Comparison of ENCODE assay signal across 10 cellular contexts in the genomic region with DNA sequence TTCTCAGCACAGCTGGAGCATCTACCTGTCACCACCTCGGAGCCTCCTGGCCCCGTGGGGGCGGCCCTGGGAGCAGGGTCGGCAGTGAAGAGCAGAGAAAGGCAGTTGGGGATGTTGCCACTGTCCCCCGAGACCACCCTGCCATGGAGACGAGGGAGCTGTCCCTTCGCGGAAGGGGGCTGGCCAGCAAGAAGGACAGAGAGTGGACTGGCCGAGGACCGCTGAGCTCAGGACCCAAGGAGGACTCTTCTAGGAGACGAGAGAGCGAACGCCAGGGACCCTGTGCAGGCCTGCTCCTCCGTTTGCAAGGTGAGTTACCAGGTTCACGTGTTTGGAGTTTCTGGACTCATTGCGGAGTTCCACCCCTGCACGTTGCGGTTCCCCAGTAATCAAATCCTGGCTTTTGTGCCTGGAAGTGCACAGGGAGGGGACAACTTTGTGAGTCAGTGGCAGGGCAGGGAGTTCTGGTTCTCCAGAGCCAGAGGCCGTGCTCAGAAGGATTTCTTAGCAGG. TPM values are rescaled to one million over a fixed set of nuclear protein-coding genes. Genes with fewer than 3 reads are reported as not detected.
DNase-seq lines count a peak whose midpoint lies in the region; ATAC-seq and TF ChIP-seq lines count a peak whose summit lies in the region.
"Had no signal": no experiment of that assay in that cellular context is flagged by ENCODE, and none has a peak within 500 bp of the region (broad histone marks: within the 10 kb centered on the region; RNA-seq: fewer than 3 reads in every experiment).

No MANE protein-coding gene starts in this region.

- H3K4me3 ChIP-seq in muscle layer of duodenum (ENCODE audit: low read depth in 1 of 2, low read length in 2 of 2): no peak overlapping the region
- no peak overlapping the region for H3K4me3 ChIP-seq in transverse colon

- TF ChIP-seq POLR2A in erythroblast (IDR thresholded peaks at IDR 0.05; ENCODE audit: low read length): peak; percentile 10
- TF ChIP-seq POLR2A in transverse colon (IDR thresholded peaks at IDR 0.05): no peak

- no peak overlapping the region for H3K27ac Mint-ChIP-seq in activated CD4-positive, alpha-beta memory T cell treated with anti-CD3 and anti-CD28 coated beads, Interleukin-2, amount 10 ng/mL, durations not matched to agents 7 days and 5 days
- no peak overlapping the region for H3K27ac Mint-ChIP-seq in activated CD4-positive, alpha-beta memory T cell treated with anti-CD3 and anti-CD28 coated beads for 36 hours
- H3K27ac Mint-ChIP-seq: stimulated activated naive CD8-positive, alpha-beta T cell treated with anti-CD3 and anti-CD28 coated beads, Interleukin-15, Interleukin-2, amounts not matched to agents 100 ng/mL and 50 ng/mL, for 24 hours had no signal

- CTCF ChIA-PET in activated CD4-positive, alpha-beta memory T cell treated with anti-CD3 and anti-CD28 coated beads, Interleukin-2, amount 10 ng/mL, durations not matched to agents 7 days and 5 days (lab: Charles Lee): interaction anchor here (0.6 to 1.6 kb wide), 6 partner anchors 16 to 353 kb away, joined by 3 to 11 read pairs (median 5); no protein-coding TSS in a partner anchor
- CTCF ChIA-PET in activated CD4-positive, alpha-beta memory T cell treated with anti-CD3 and anti-CD28 coated beads for 36 hours (lab: Charles Lee): interaction anchor here (0.6 to 3.0 kb wide), 13 partner anchors 13 to 535 kb away, joined by 3 to 28 read pairs (median 4); no protein-coding TSS in a partner anchor

- H3K36me3 Mint-ChIP-seq in activated CD4-positive, alpha-beta memory T cell treated with anti-CD3 and anti-CD28 coated beads, Interleukin-2, amount 10 ng/mL, durations not matched to agents 7 days and 5 days (ENCODE audit: low read depth): no peaks in the 10 kb centered on the region
- no peaks in the 10 kb centered on the region for H3K36me3 Mint-ChIP-seq in activated CD4-positive, alpha-beta memory T cell treated with anti-CD3 and anti-CD28 coated beads for 36 hours

- in situ Hi-C loops in transverse colon (cut with MboI; ENCODE audit: low pct_ligation_motif_present in 1 of 4, low pct_unique_long_range_greater_than_20kb in 1 of 4, low sequenced_read_pairs in 3 of 4): loop anchor here in 2 of 4 donors (10.0 to 25.0 kb wide), 3 partner anchors 62 to 169 kb away; no protein-coding TSS in a partner anchor

- no peak for TF ChIP-seq EP300 in transverse colon (IDR thresholded peaks at IDR 0.05; ENCODE audit: low read depth)

- no peak for ATAC-seq in GM18517 (IDR thresholded peaks at IDR 0.05; ENCODE audit: unreplicated experiment)

- H3K9me3 ChIP-seq in muscle layer of duodenum (ENCODE audit: control insufficient read depth in 1 of 2, low read length in 2 of 2) (no peaks in the 10 kb centered on the region), transverse colon (no peaks in the 10 kb centered on the region)

- intact Hi-C loops in activated CD4-positive, alpha-beta memory T cell treated with anti-CD3 and anti-CD28 coated beads for 36 hours (cut with micrococcal nuclease): no loop called here
- intact Hi-C loops in transverse colon (cut with DNase I; ENCODE audit: low total_unique reads): no loop called here

- no peaks in the 10 kb centered on the region for H3K27me3 ChIP-seq in muscle layer of duodenum (ENCODE audit: low read depth, low read length)
- no peaks in the 10 kb centered on the region for H3K27me3 ChIP-seq in transverse colon

- H3K27me3 Mint-ChIP-seq in activated CD4-positive, alpha-beta memory T cell treated with anti-CD3 and anti-CD28 coated beads, Interleukin-2, amount 10 ng/mL, durations not matched to agents 7 days and 5 days: no peaks in the 10 kb centered on the region
- H3K27me3 Mint-ChIP-seq in activated CD4-positive, alpha-beta memory T cell treated with anti-CD3 and anti-CD28 coated beads for 36 hours: peaks cover 2% of the 10 kb centered on the region
- H3K27me3 Mint-ChIP-seq: stimulated activated naive CD8-positive, alpha-beta T cell treated with anti-CD3 and anti-CD28 coated beads, Interleukin-15, Interleukin-2, amounts not matched to agents 100 ng/mL and 50 ng/mL, for 24 hours had no signal

- H3K36me3 ChIP-seq in muscle layer of duodenum (ENCODE audit: control insufficient read depth in 1 of 2, insufficient read depth in 2 of 2, low read length in 2 of 2) (peaks cover 0 to 4% of the 10 kb centered on the region in 2 donors), transverse colon (no peaks in the 10 kb centered on the region)

- peaks cover 15 to 30% of the 10 kb centered on the region in 2 donors for H3K4me1 ChIP-seq in muscle layer of duodenum (ENCODE audit: control insufficient read depth in 1 of 2, insufficient read depth in 2 of 2, low read length in 2 of 2)
- H3K4me1 ChIP-seq in transverse colon: peaks cover 33 to 44% (median 38%) of the 10 kb centered on the region in 4 donors

- no peak overlapping the region for H3K4me3 Mint-ChIP-seq in activated CD4-positive, alpha-beta memory T cell treated with anti-CD3 and anti-CD28 coated beads, Interleukin-2, amount 10 ng/mL, durations not matched to agents 7 days and 5 days
- no peak overlapping the region for H3K4me3 Mint-ChIP-seq in activated CD4-positive, alpha-beta memory T cell treated with anti-CD3 and anti-CD28 coated beads for 36 hours
- H3K4me3 Mint-ChIP-seq: stimulated activated naive CD8-positive, alpha-beta T cell treated with anti-CD3 and anti-CD28 coated beads, Interleukin-15, Interleukin-2, amounts not matched to agents 100 ng/mL and 50 ng/mL, for 24 hours had no signal

- WGBS in transverse colon (ENCODE audit: low coverage in 1 of 2), 2 donors: 68% methylated on average over 13 of the region's 19 CpGs; no CpG with 5 or more reads in 1 of the 2 donors

- H3K27ac ChIP-seq in muscle layer of duodenum (ENCODE audit: low read length) (peak overlapping the region; percentile 84), transverse colon (peak overlapping the region; percentile 88 to 95 (median 92))

- peak; percentile 9 for DNase-seq in activated CD4-positive, alpha-beta memory T cell treated with anti-CD3 and anti-CD28 coated beads, Interleukin-2, amount 10 ng/mL, durations not matched to agents 7 days and 5 days
- no peak for DNase-seq in activated CD4-positive, alpha-beta memory T cell treated with anti-CD3 and anti-CD28 coated beads for 36 hours
- DNase-seq in erythroblast (lab: John Stamatoyannopoulos, UW) (no peak), transverse colon (no peak), DMS 273 (lab: John Stamatoyannopoulos, UW; ENCODE audit: unreplicated experiment) (no peak)
- DNase-seq in effector CD4-positive, alpha-beta T cell: no peak

- peaks cover 24% of the 10 kb centered on the region for H3K4me1 Mint-ChIP-seq in activated CD4-positive, alpha-beta memory T cell treated with anti-CD3 and anti-CD28 coated beads, Interleukin-2, amount 10 ng/mL, durations not matched to agents 7 days and 5 days
- peaks cover 18% of the 10 kb centered on the region for H3K4me1 Mint-ChIP-seq in activated CD4-positive, alpha-beta memory T cell treated with anti-CD3 and anti-CD28 coated beads for 36 hours (ENCODE audit: low read depth)

- TF ChIP-seq CTCF in transverse colon (IDR thresholded peaks at IDR 0.05): no peak

- no peaks in the 10 kb centered on the region for H3K9me3 Mint-ChIP-seq in activated CD4-positive, alpha-beta memory T cell treated with anti-CD3 and anti-CD28 coated beads, Interleukin-2, amount 10 ng/mL, durations not matched to agents 7 days and 5 days
- H3K9me3 Mint-ChIP-seq in activated CD4-positive, alpha-beta memory T cell treated with anti-CD3 and anti-CD28 coated beads for 36 hours: no peaks in the 10 kb centered on the region
- H3K9me3 Mint-ChIP-seq: neural crest cell; stimulated activated naive CD8-positive, alpha-beta T cell treated with anti-CD3 and anti-CD28 coated beads, Interleukin-15, Interleukin-2, amounts not matched to agents 100 ng/mL and 50 ng/mL, for 24 hours had no signal

- POLR2A ChIA-PET in activated CD4-positive, alpha-beta memory T cell treated with anti-CD3 and anti-CD28 coated beads, Interleukin-2, amount 10 ng/mL, durations not matched to agents 7 days and 5 days (lab: Charles Lee): interaction anchor here (1.1 kb wide), 1 partner anchor 16 kb away, joined by 3 read pairs; no protein-coding TSS in a partner anchor
- POLR2A ChIA-PET in activated CD4-positive, alpha-beta memory T cell treated with anti-CD3 and anti-CD28 coated beads for 36 hours (lab: Charles Lee): interaction anchor here (1.2 kb wide), 1 partner anchor 147 kb away, joined by 3 read pairs; no protein-coding TSS in a partner anchor

RNA-seq across cellular contexts. Expression of gene POFUT2, which starts 5.6 kb away (rescaled TPM):
- 10 to 100 TPM; 23.5 to 25.1 TPM for total RNA-seq in activated CD4-positive, alpha-beta memory T cell treated with anti-CD3 and anti-CD28 coated beads, Interleukin-2, amount 10 ng/mL, durations not matched to agents 7 days and 5 days
- total RNA-seq in activated CD4-positive, alpha-beta memory T cell treated with anti-CD3 and anti-CD28 coated beads for 36 hours: 10 to 100 TPM; 14.3 TPM
- 10 to 100 TPM; 29.9 to 79.3 (median 33.3) TPM for total RNA-seq in transverse colon
